In genomic region chr1:119321661-119322419, GRCh38 we compare ENCODE assay signal across 22 cellular contexts.
"Had no signal": no experiment of that assay in that cellular context is flagged by ENCODE, and none has a peak within 500 bp of the region (broad histone marks: within the 10 kb centered on the region; RNA-seq: fewer than 3 reads in every experiment).

No MANE protein-coding gene starts in this region.

- H3K27me3 ChIP-seq: gastroesophageal sphincter, stomach, transverse colon had no signal

- H3K9me3 ChIP-seq: esophagus muscularis mucosa, gastroesophageal sphincter, left lung, lower lobe of right lung, neutrophil, psoas muscle, stomach, thoracic aorta, transverse colon had no signal

- H3K27ac ChIP-seq: epithelial cell of prostate, esophagus muscularis mucosa, gastroesophageal sphincter, left lung, lower lobe of right lung, neutrophil, psoas muscle, stomach, thoracic aorta, transverse colon had no signal

- H3K4me3 ChIP-seq: esophagus muscularis mucosa, gastroesophageal sphincter, left lung, lower lobe of right lung, psoas muscle, skin epidermis, stomach, thoracic aorta, transverse colon had no signal

- H3K36me3 ChIP-seq: esophagus muscularis mucosa, gastroesophageal sphincter, left lung, lower lobe of right lung, neutrophil, stomach, thoracic aorta, transverse colon had no signal

- DNase-seq: effector memory CD8-positive, alpha-beta T cell; foreskin fibroblast; glutamatergic neuron; immature natural killer cell; left lung; lower lobe of right lung; midbrain; naive B cell; nephron progenitor cell; psoas muscle; retina; stimulated activated CD4-positive, alpha-beta T cell treated with anti-CD3 and anti-CD28 coated beads, Interleukin-12 subunit alpha, Interleukin-12 subunit beta, amount 100 ng/mL, for 4 hours; stimulated activated naive CD4-positive, alpha-beta T cell; stomach; substantia nigra; transverse colon had no signal

- H3K4me1 ChIP-seq: gastroesophageal sphincter, left lung had no signal
